8 cellular contexts compared by ENCODE assay signal in genomic region chr16:15482068-15482747, GRCh38. TPM values are rescaled to one million over a fixed set of nuclear protein-coding genes. Genes with fewer than 3 reads are reported as not detected.
DNase-seq lines count a peak whose midpoint lies in the region; ATAC-seq and TF ChIP-seq lines count a peak whose summit lies in the region.

No MANE protein-coding gene starts in this region.

- TF ChIP-seq CTCF in Caco-2 (IDR thresholded peaks at IDR 0.05; ENCODE audit: insufficient read depth in 1 of 2, low read depth in 1 of 2, low read length in 1 of 2, severe bottlenecking in 1 of 2, unreplicated experiment in 1 of 2): no peak

- no peaks in the 10 kb centered on the region for H3K36me3 ChIP-seq in Caco-2 (ENCODE audit: control insufficient read depth, insufficient read depth, low read length)

- no peaks in the 10 kb centered on the region for H3K9me3 ChIP-seq in Caco-2

- no peaks in the 10 kb centered on the region for H3K4me1 Mint-ChIP-seq in Caco-2 (ENCODE audit: low read depth, unreplicated experiment)
- peaks cover 26% of the 10 kb centered on the region for H3K4me1 Mint-ChIP-seq in activated naive CD4-positive, alpha-beta T cell treated with anti-CD3 and anti-CD28 coated beads, Interleukin-2, amount 50 U/mL, for 24 hours

- no peaks in the 10 kb centered on the region for H3K27me3 Mint-ChIP-seq in Caco-2 (ENCODE audit: insufficient read depth, unreplicated experiment)
- no peaks in the 10 kb centered on the region for H3K27me3 Mint-ChIP-seq in activated naive CD4-positive, alpha-beta T cell treated with anti-CD3 and anti-CD28 coated beads, Interleukin-2, amount 50 U/mL, for 24 hours

- no peak overlapping the region for H3K4me3 ChIP-seq in Caco-2 (ENCODE audit: low read depth, low read length)

- intact Hi-C loops in Caco-2 (cut with micrococcal nuclease; ENCODE audit: unreplicated experiment): no loop called here

- no TSS peak for BruUV-seq in Caco-2 (replicated peaks; lab: Mats Ljungman, UMichigan)

- no peaks in the 10 kb centered on the region for H3K27me3 ChIP-seq in Caco-2 (replicated peaks; ENCODE audit: control insufficient read depth, insufficient read depth, low read length)

- no peaks in the 10 kb centered on the region for H3K4me1 ChIP-seq in Caco-2

- no peak overlapping the region for H3K27ac Mint-ChIP-seq in Caco-2 (ENCODE audit: unreplicated experiment)
- peak overlapping the region; percentile 82 for H3K27ac Mint-ChIP-seq in activated naive CD4-positive, alpha-beta T cell treated with anti-CD3 and anti-CD28 coated beads, Interleukin-2, amount 50 U/mL, for 24 hours

- H3K4me3 Mint-ChIP-seq in Caco-2 (ENCODE audit: unreplicated experiment): no peak overlapping the region
- H3K4me3 Mint-ChIP-seq in activated naive CD4-positive, alpha-beta T cell treated with anti-CD3 and anti-CD28 coated beads, Interleukin-2, amount 50 U/mL, for 24 hours: peak overlapping the region; percentile 38

- CTCF ChIA-PET in Caco-2 (lab: Charles Lee): no interaction called here

- no peaks in the 10 kb centered on the region for H3K9me3 Mint-ChIP-seq in Caco-2 (ENCODE audit: unreplicated experiment)
- no peaks in the 10 kb centered on the region for H3K9me3 Mint-ChIP-seq in activated naive CD4-positive, alpha-beta T cell treated with anti-CD3 and anti-CD28 coated beads, Interleukin-2, amount 50 U/mL, for 24 hours

- no peak for ATAC-seq in GM18873 (IDR thresholded peaks at IDR 0.05; ENCODE audit: low FRiP score, unreplicated experiment)

- H3K36me3 Mint-ChIP-seq in Caco-2 (ENCODE audit: insufficient read depth, unreplicated experiment): no peaks in the 10 kb centered on the region
- H3K36me3 Mint-ChIP-seq in activated naive CD4-positive, alpha-beta T cell treated with anti-CD3 and anti-CD28 coated beads, Interleukin-2, amount 50 U/mL, for 24 hours: peaks cover 2% of the 10 kb centered on the region

- POLR2A ChIA-PET in Caco-2 (lab: Charles Lee): no interaction called here

- DNase-seq in Caco-2 (peak; percentile 58 to 81), NCI-H226 (peak; percentile 96), hepatic stellate cell (ENCODE audit: low spot score) (peak; percentile 84), UCSD-AML1 (lab: John Stamatoyannopoulos, UW; ENCODE audit: unreplicated experiment) (no peak), epidermal melanocyte (ENCODE audit: insufficient read length, low spot score) (no peak)
- DNase-seq in stimulated activated CD4-positive, alpha-beta T cell treated with anti-CD3 and anti-CD28 coated beads, Interleukin-1b, Interleukin-23, amount 100 ng/mL, for 24 hours (ENCODE audit: low read depth in 4 of 4, low spot score in 1 of 4): peak in 3 of 4 experiments; percentile 20 to 33 (median 33)

RNA-seq across cellular contexts. Expression of gene BMERB1, which starts 47.8 kb away (rescaled TPM):
- total RNA-seq in Caco-2 (2022): not detected in 2 replicates

Comparison
In these comparisons a context has a peak if more than half of its experiments do, and no peak if none do; other contexts are left out.
1. DNase-seq: peak in Caco-2 (2 of 2), NCI-H226 (single experiment), hepatic stellate cell (single experiment) and stimulated activated CD4-positive, alpha-beta T cell treated with anti-CD3 and anti-CD28 coated beads, Interleukin-1b, Interleukin-23, amount 100 ng/mL, for 24 hours (3 of 4); none in UCSD-AML1 (single experiment) and epidermal melanocyte (single experiment).